Comparison of ENCODE assay signal across 37 cellular contexts in the genomic region with DNA sequence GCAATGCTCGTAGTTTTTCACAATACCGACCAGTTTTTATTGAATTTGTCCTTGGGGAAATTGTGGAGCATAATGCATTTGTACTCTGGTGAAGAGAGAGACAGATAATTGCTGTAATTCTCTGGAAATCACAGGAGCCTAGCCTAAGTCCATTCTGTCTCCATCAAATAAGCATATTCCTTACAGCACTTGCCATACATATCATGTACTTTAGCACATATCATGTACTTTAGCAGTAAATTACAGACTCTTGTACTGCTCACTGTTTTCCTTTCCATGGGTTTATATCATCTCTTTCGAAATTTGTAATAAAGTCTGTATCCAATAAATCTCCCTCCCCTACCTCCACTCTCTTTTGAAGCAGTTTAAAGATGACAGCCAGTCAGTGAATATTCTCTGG.
"Had no signal": no experiment of that assay in that cellular context is flagged by ENCODE, and none has a peak within 500 bp of the region (broad histone marks: within the 10 kb centered on the region; RNA-seq: fewer than 3 reads in every experiment).

No MANE protein-coding gene starts in this region.

- H3K9me3 ChIP-seq: MG63 had no signal

- DNase-seq: Karpas-422, Kasumi-1, KG1, MG63, MM.1S, MV-4-11, NCI-H1048, NCI-H1092, NCI-H1092 treated with DMSO at 0.1 percent for 48 hours, NCI-H1105, NCI-H1105 treated with DMSO at 0.1 percent for 48 hours, NCI-H1417, NCI-H1417 treated with DMSO at 0.1 percent for 48 hours, NCI-H1436, NCI-H1436 treated with DMSO at 0.1 percent for 48 hours, NCI-H146, NCI-H1694, NCI-H1694 treated with DMSO at 0.1 percent for 48 hours, NCI-H187, NCI-H187 treated with DMSO at 0.1 percent for 48 hours, NCI-H1930, NCI-H2029, NCI-H2029 treated with DMSO at 0.1 percent for 48 hours, NCI-H2081, NCI-H2081 treated with DMSO at 0.1 percent for 48 hours, NCI-H2107, NCI-H2171, NCI-H2171 treated with DMSO at 0.1 percent for 48 hours, NCI-H226, NCI-H345, NCI-H446, NCI-H446 treated with DMSO at 0.1 percent for 48 hours, NCI-H510A, NCI-H510A treated with DMSO at 0.1 percent for 48 hours, NCI-H524, NCI-H524 treated with DMSO at 0.1 percent for 48 hours had no signal

- H3K27ac ChIP-seq: KMS-11 had no signal

- H3K4me2 ChIP-seq: KMS-11 had no signal

- H3K36me3 ChIP-seq: MG63 had no signal

- H3K4me3 ChIP-seq: MG63 had no signal

- H3K9ac ChIP-seq: KMS-11 had no signal

- H3K27me3 ChIP-seq: MG63 had no signal
